8 cellular contexts compared by ENCODE assay signal in genomic region chr10:3472705-3473078, GRCh38.
DNase-seq lines count a peak whose midpoint lies in the region; ATAC-seq and TF ChIP-seq lines count a peak whose summit lies in the region.

No MANE protein-coding gene starts in this region.

- TF ChIP-seq EP300 in esophagus muscularis mucosa (IDR thresholded peaks at IDR 0.05): no peak

- DNase-seq in Caki2 (ENCODE audit: low read depth): peak; percentile 87
- no peak for DNase-seq in RWPE2 (ENCODE audit: low spot score)
- DNase-seq in esophagus muscularis mucosa (ENCODE audit: extremely low spot score): no peak
- peak; percentile 77 for DNase-seq in pons (ENCODE audit: low spot score)

- H3K4me1 ChIP-seq in RWPE2 (ENCODE audit: insufficient read depth, poor library complexity, severe bottlenecking) (peaks cover 30% of the 10 kb centered on the region), esophagus muscularis mucosa (peaks cover 34 to 67% (median 62%) of the 10 kb centered on the region in 4 donors)

- TF ChIP-seq POLR2A in esophagus muscularis mucosa (IDR thresholded peaks at IDR 0.05; ENCODE audit: low read depth): no peak

- no peak overlapping the region for H3K4me3 ChIP-seq in RWPE2 (ENCODE audit: severe bottlenecking)
- peak overlapping the region; percentile 32 to 44 (median 42) for H3K4me3 ChIP-seq in esophagus muscularis mucosa

- H3K9me3 ChIP-seq in RWPE2 (ENCODE audit: severe bottlenecking) (no peaks in the 10 kb centered on the region), esophagus muscularis mucosa (no peaks in the 10 kb centered on the region)

- TF ChIP-seq CTCF in RWPE2 (IDR thresholded peaks at IDR 0.05; ENCODE audit: poor library complexity, severe bottlenecking): no peak
- no peak for TF ChIP-seq CTCF in esophagus muscularis mucosa (IDR thresholded peaks at IDR 0.05)

- intact Hi-C loops in esophagus muscularis mucosa (cut with DNase I): loop anchor here (5.0 to 10.0 kb wide), 2 partner anchors 305 to 1172 kb away; no protein-coding TSS in a partner anchor

- H3K36me3 ChIP-seq in RWPE2 (ENCODE audit: low read depth) (no peaks in the 10 kb centered on the region), esophagus muscularis mucosa (no peaks in the 10 kb centered on the region)

- WGBS in esophagus muscularis mucosa: 12% methylated on average over 5 of the region's 5 CpGs

- peak overlapping the region; percentile 34 for H3K27ac ChIP-seq in RWPE2 (ENCODE audit: poor library complexity, severe bottlenecking)
- H3K27ac ChIP-seq in esophagus muscularis mucosa (replicated peaks in 1 of 4): peak overlapping the region; percentile 83 to 91 (median 90)

- ATAC-seq in RWPE2 (ENCODE audit: low read depth) (peak; percentile 30; the same call in 2 of the 3 replicates), HG03196 (IDR thresholded peaks at IDR 0.05; ENCODE audit: unreplicated experiment) (no peak), HG03159 (IDR thresholded peaks at IDR 0.05; ENCODE audit: unreplicated experiment) (no peak), GM19395 (IDR thresholded peaks at IDR 0.05; ENCODE audit: unreplicated experiment) (no peak), HG03045 (IDR thresholded peaks at IDR 0.05; ENCODE audit: unreplicated experiment) (no peak)

- H3K27me3 ChIP-seq in RWPE2 (ENCODE audit: insufficient read depth, poor library complexity, severe bottlenecking): no peaks in the 10 kb centered on the region
- H3K27me3 ChIP-seq in esophagus muscularis mucosa: no peaks in the 10 kb centered on the region

- in situ Hi-C loops in Caki2 (cut with HindIII; ENCODE audit: low pct_unique_long_range_greater_than_20kb, low sequenced_read_pairs): no loop called here

Comparison
In these comparisons a context has a peak if more than half of its experiments do, and no peak if none do; other contexts are left out.
1. DNase-seq: peak in Caki2 (single experiment) and pons (single experiment); none in RWPE2 (single experiment) and esophagus muscularis mucosa (single experiment).